In genomic region chr3:152300029-152300764, GRCh38 we compare ENCODE assay signal across 9 cellular contexts. TPM values are rescaled to one million over a fixed set of nuclear protein-coding genes. Genes with fewer than 3 reads are reported as not detected.
DNase-seq lines count a peak whose midpoint lies in the region; TF ChIP-seq lines count a peak whose summit lies in the region.
"Had no signal": no experiment of that assay in that cellular context is flagged by ENCODE, and none has a peak within 500 bp of the region (broad histone marks: within the 10 kb centered on the region; RNA-seq: fewer than 3 reads in every experiment).

No MANE protein-coding gene starts in this region.

- H3K36me3 ChIP-seq in SK-N-MC (ENCODE audit: insufficient read depth, low read length) (peaks cover 27% of the 10 kb centered on the region; the same call in 1 of the 2 replicates), fibroblast of lung (ENCODE audit: control insufficient read depth, insufficient read depth, low read length) (no peaks in the 10 kb centered on the region), stomach smooth muscle (ENCODE audit: control insufficient read depth in 2 of 2, insufficient read depth in 2 of 2, low read length in 2 of 2) (peaks cover 0 to 3% of the 10 kb centered on the region in 2 donors)

- H3K4me3 ChIP-seq in SK-N-MC (peak overlapping the region; percentile 82), fibroblast of lung (replicated peaks in 1 of 4; ENCODE audit: control extremely low read depth in 1 of 4, insufficient read depth in 1 of 4, low read depth in 3 of 4, low read length in 4 of 4) (peak overlapping the region; percentile 5 to 55 (median 38)), stomach smooth muscle (ENCODE audit: low read length in 2 of 2) (peak overlapping the region; percentile 64 to 70)

- no peaks in the 10 kb centered on the region for H4K20me1 ChIP-seq in fibroblast of lung (ENCODE audit: control insufficient read depth, extremely low read depth, insufficient read depth, low read length)

- peak; percentile 6 to 21 for DNase-seq in SHP77 (lab: John Stamatoyannopoulos, UW)
- no peak for DNase-seq in SHP77 treated with DMSO at 0.1 percent for 48 hours (lab: John Stamatoyannopoulos, UW)
- DNase-seq in SK-N-MC (ENCODE audit: low read depth, low spot score), result no peak
- no peak for DNase-seq in fibroblast of lung (ENCODE audit: low read depth in 2 of 2)
- DNase-seq in HPDE6-E6E7 (ENCODE audit: extremely low spot score), result no peak
- no peak for DNase-seq in putamen (ENCODE audit: low spot score)
- no peak for DNase-seq in globus pallidus (ENCODE audit: low spot score)
- DNase-seq: activated CD4-positive, alpha-beta T cell treated with anti-CD3 and anti-CD28 coated beads for 1 hour had no signal

- H3K9me3 ChIP-seq in SK-N-MC (ENCODE audit: low read depth, low read length) (no peaks in the 10 kb centered on the region), fibroblast of lung (ENCODE audit: control insufficient read depth, insufficient read depth, low read depth, low read length) (no peaks in the 10 kb centered on the region), stomach smooth muscle (ENCODE audit: control insufficient read depth in 2 of 2, low read length in 2 of 2) (no peaks in the 10 kb centered on the region)

- peak overlapping the region; percentile 89 for H3K9ac ChIP-seq in SK-N-MC (ENCODE audit: insufficient read length)
- no peak overlapping the region for H3K9ac ChIP-seq in fibroblast of lung (ENCODE audit: insufficient read depth, low read length)
- peak overlapping the region; percentile 7 to 60 for H3K9ac ChIP-seq in stomach smooth muscle (ENCODE audit: low read length in 2 of 2)

- peak overlapping the region; percentile 86 for H3K4me2 ChIP-seq in fibroblast of lung (ENCODE audit: extremely low read depth, insufficient read depth, low read length)

- H2AFZ ChIP-seq in fibroblast of lung (ENCODE audit: low read length), result no peak overlapping the region

- peak overlapping the region; percentile 99 for H3K27ac ChIP-seq in SK-N-MC
- peak overlapping the region; percentile 83 for H3K27ac ChIP-seq in fibroblast of lung (ENCODE audit: insufficient read depth, low read length)
- H3K27ac ChIP-seq in stomach smooth muscle (ENCODE audit: low read length), result peak overlapping the region; percentile 70

- no peaks in the 10 kb centered on the region for H3K27me3 ChIP-seq in fibroblast of lung (ENCODE audit: control insufficient read depth, insufficient read depth, low read length)
- no peaks in the 10 kb centered on the region for H3K27me3 ChIP-seq in stomach smooth muscle (ENCODE audit: control insufficient read depth in 1 of 2, insufficient read depth in 2 of 2, low read length in 2 of 2)

- peaks cover 89% of the 10 kb centered on the region for H3K79me2 ChIP-seq in fibroblast of lung (ENCODE audit: control insufficient read depth, insufficient read depth, low read length)

- no peak for TF ChIP-seq CTCF in fibroblast of lung (conservative IDR thresholded peaks at IDR 0.05 in 1 of 2, IDR thresholded peaks at IDR 0.05 in 1 of 2; ENCODE audit: low read depth in 1 of 2, low read length in 2 of 2)

- peaks cover 32% of the 10 kb centered on the region for H3K4me1 ChIP-seq in fibroblast of lung (ENCODE audit: control insufficient read depth, extremely low read depth, insufficient read depth, low read length)
- peaks cover 21% of the 10 kb centered on the region for H3K4me1 ChIP-seq in stomach smooth muscle (ENCODE audit: control insufficient read depth, insufficient read depth, low read length)

RNA-seq across cellular contexts. Expression of gene MBNL1, which starts 31.5 kb away (rescaled TPM):
- total RNA-seq in fibroblast of lung, result 196 and 213 TPM in 2 replicates
- polyA plus RNA-seq in fibroblast of lung, result 145 and 150 TPM in 2 replicates
- polyA plus RNA-seq in fibroblast of lung (2012), result 83.0 and 112 TPM in 2 replicates
- 204 and 278 TPM in 2 replicates for polyA minus RNA-seq in fibroblast of lung (ENCODE audit: low replicate concordance)

Comparison
In these comparisons a context has a peak if more than half of its experiments do, and no peak if none do; other contexts are left out.
1. DNase-seq: peak in SHP77 (2 of 2); none in SHP77 treated with DMSO at 0.1 percent for 48 hours (single experiment), SK-N-MC (single experiment), fibroblast of lung (0 of 2), HPDE6-E6E7 (single experiment), putamen (single experiment) and globus pallidus (single experiment).
2. Peak in every context shown above with its lines, with median percentiles within 50 percentile points of each other: H3K27ac ChIP-seq and H3K4me3 ChIP-seq.